15 cellular contexts compared by ENCODE assay signal in genomic region chr6:27758471-27758870, GRCh38.
A peak's percentile ranks its signal among the peaks of the same experiment; 100 is the strongest.
DNase-seq lines count a peak whose midpoint lies in the region; ATAC-seq and TF ChIP-seq lines count a peak whose summit lies in the region.
"Had no signal": no experiment of that assay in that cellular context is flagged by ENCODE, and none has a peak within 500 bp of the region (broad histone marks: within the 10 kb centered on the region; RNA-seq: fewer than 3 reads in every experiment).

No MANE protein-coding gene starts in this region.

- H3K79me2 ChIP-seq in Loucy (ENCODE audit: insufficient read depth, low read length) = peaks cover 16% of the 10 kb centered on the region; the same call in 1 of the 2 replicates

- peaks cover 3% of the 10 kb centered on the region; the same call in 1 of the 2 replicates for H3F3A ChIP-seq in Loucy (ENCODE audit: low read depth)

- ATAC-seq in activated CD4-positive, alpha-beta T cell treated with anti-CD3 and anti-CD28 coated beads for 36 hours = no peak
- no peak for ATAC-seq in psoas muscle
- ATAC-seq: left cardiac atrium had no signal

- H2AFZ ChIP-seq in Loucy (ENCODE audit: low read length) = no peak overlapping the region
- H2AFZ ChIP-seq in neuronal stem cell (ENCODE audit: low read length) = no peak overlapping the region

- H3K4ac ChIP-seq in neuronal stem cell (ENCODE audit: low read length) = no peak overlapping the region

- no peaks in the 10 kb centered on the region for H3K9me2 ChIP-seq in Loucy (replicated peaks; ENCODE audit: low read depth, low read length)

- no peaks in the 10 kb centered on the region for H4K20me1 ChIP-seq in Loucy (ENCODE audit: insufficient read depth, low read length, poor library complexity, severe bottlenecking)

- H3K36me3 Mint-ChIP-seq in activated CD4-positive, alpha-beta T cell treated with anti-CD3 and anti-CD28 coated beads for 36 hours (ENCODE audit: low read depth) = peaks cover 4% of the 10 kb centered on the region
- no peaks in the 10 kb centered on the region for H3K36me3 Mint-ChIP-seq in endothelial cell (ENCODE audit: low read depth, unreplicated experiment)

- H3K9me3 ChIP-seq in Loucy (ENCODE audit: insufficient read depth, low read depth, low read length) (no peaks in the 10 kb centered on the region), neuronal stem cell (replicated peaks in 1 of 2; ENCODE audit: control insufficient read depth in 2 of 2, insufficient read depth in 1 of 2, low read depth in 1 of 2, low read length in 2 of 2) (no peaks in the 10 kb centered on the region), psoas muscle (no peaks in the 10 kb centered on the region)
- H3K9me3 ChIP-seq: Caco-2, colonic mucosa, suprapubic skin had no signal

- H3K4me3 ChIP-seq in Loucy (ENCODE audit: low read length, poor library complexity, severe bottlenecking) = peak overlapping the region; percentile 79
- no peak overlapping the region for H3K4me3 ChIP-seq in neuronal stem cell (ENCODE audit: low read length in 2 of 2)
- H3K4me3 ChIP-seq in psoas muscle = no peak overlapping the region
- H3K4me3 ChIP-seq: suprapubic skin had no signal

- H2BK120ac ChIP-seq in neuronal stem cell (ENCODE audit: low read depth, low read length) = no peak overlapping the region

- H3K18ac ChIP-seq in neuronal stem cell (ENCODE audit: low read length) = peak overlapping the region; percentile 14

- no peak overlapping the region for H3K14ac ChIP-seq in neuronal stem cell (ENCODE audit: low read length)

- no peak overlapping the region for H3K27ac Mint-ChIP-seq in activated CD4-positive, alpha-beta T cell treated with anti-CD3 and anti-CD28 coated beads for 36 hours
- peak overlapping the region; percentile 75 for H3K27ac Mint-ChIP-seq in endothelial cell (ENCODE audit: unreplicated experiment)

- H3K27ac ChIP-seq in neuronal stem cell (replicated peaks; ENCODE audit: low read length) (no peak overlapping the region), psoas muscle (no peak overlapping the region)
- H3K27ac ChIP-seq: colonic mucosa, suprapubic skin had no signal

- intact Hi-C loops in activated CD4-positive, alpha-beta T cell treated with anti-CD3 and anti-CD28 coated beads for 36 hours (cut with DNase I, micrococcal nuclease) = no loop called here
- intact Hi-C loops in psoas muscle (cut with DNase I) = no loop called here

- H3K79me1 ChIP-seq in neuronal stem cell (ENCODE audit: low read depth, low read length) = no peaks in the 10 kb centered on the region

- H3K27me3 Mint-ChIP-seq in activated CD4-positive, alpha-beta T cell treated with anti-CD3 and anti-CD28 coated beads for 36 hours = no peaks in the 10 kb centered on the region
- H3K27me3 Mint-ChIP-seq in endothelial cell (ENCODE audit: unreplicated experiment) = peaks cover 3% of the 10 kb centered on the region

- no peak overlapping the region for H2BK12ac ChIP-seq in neuronal stem cell (ENCODE audit: low read length)

- H3K4me2 ChIP-seq in Loucy (ENCODE audit: low read depth, low read length, poor library complexity, severe bottlenecking) = peak overlapping the region; percentile 68
- H3K4me2 ChIP-seq in neuronal stem cell (ENCODE audit: insufficient read depth, low read length, poor library complexity, severe bottlenecking) = no peak overlapping the region

- no peak overlapping the region for H2BK15ac ChIP-seq in neuronal stem cell (ENCODE audit: low read length)

- H3K36me3 ChIP-seq in Loucy (ENCODE audit: insufficient read depth, low read length) (no peaks in the 10 kb centered on the region), neuronal stem cell (replicated peaks in 1 of 2; ENCODE audit: control insufficient read depth in 2 of 2, insufficient read depth in 2 of 2, low read length in 2 of 2) (no peaks in the 10 kb centered on the region), psoas muscle (ENCODE audit: insufficient read depth in 1 of 2, low read depth in 1 of 2) (no peaks in the 10 kb centered on the region)
- H3K36me3 ChIP-seq: colonic mucosa, suprapubic skin had no signal

- H3K23ac ChIP-seq in neuronal stem cell (ENCODE audit: low read depth, low read length, poor library complexity) = no peak overlapping the region

- H3K9me3 Mint-ChIP-seq in activated CD4-positive, alpha-beta T cell treated with anti-CD3 and anti-CD28 coated beads for 36 hours (ENCODE audit: low read depth) = no peaks in the 10 kb centered on the region
- no peaks in the 10 kb centered on the region for H3K9me3 Mint-ChIP-seq in endothelial cell (ENCODE audit: unreplicated experiment)

- H3K27me3 ChIP-seq in Loucy (ENCODE audit: insufficient read depth, low read length, poor library complexity, severe bottlenecking) (no peaks in the 10 kb centered on the region), neuronal stem cell (ENCODE audit: control insufficient read depth in 3 of 3, insufficient read depth in 3 of 3, low read depth in 1 of 3, low read length in 3 of 3) (peaks cover 0 to 28% (median 0%) of the 10 kb centered on the region in 3 experiments), psoas muscle (ENCODE audit: insufficient read depth in 3 of 3, low read length in 2 of 3) (peaks cover 0 to 54% (median 10%) of the 10 kb centered on the region in 3 donors)
- H3K27me3 ChIP-seq: colonic mucosa had no signal

- no peak for TF ChIP-seq CTCF in Loucy (conservative IDR thresholded peaks at IDR 0.05; ENCODE audit: low read length)
- TF ChIP-seq CTCF in endothelial cell (IDR thresholded peaks at IDR 0.05; ENCODE audit: unreplicated experiment) = no peak
- TF ChIP-seq CTCF in psoas muscle (IDR thresholded peaks at IDR 0.05) = no peak

- H3K4me1 ChIP-seq in Loucy (ENCODE audit: insufficient read depth, low read length, poor library complexity, severe bottlenecking) = peaks cover 42% of the 10 kb centered on the region
- H3K4me1 ChIP-seq in neuronal stem cell (ENCODE audit: control insufficient read depth in 2 of 2, insufficient read depth in 1 of 2, low read depth in 1 of 2, low read length in 2 of 2) = peaks cover 0 to 6% of the 10 kb centered on the region in 2 donors
- H3K4me1 ChIP-seq in psoas muscle = no peaks in the 10 kb centered on the region
- H3K4me1 ChIP-seq: Caco-2, colonic mucosa had no signal

- POLR2A ChIA-PET in activated CD4-positive, alpha-beta T cell treated with anti-CD3 and anti-CD28 coated beads for 36 hours (lab: Charles Lee) = no interaction called here

- no peak overlapping the region for H4K91ac ChIP-seq in neuronal stem cell (ENCODE audit: low read depth, low read length, poor library complexity)

- DNase-seq in activated CD4-positive, alpha-beta T cell treated with anti-CD3 and anti-CD28 coated beads for 36 hours = no peak
- no peak for DNase-seq in activated CD4-positive, alpha-beta T cell treated with anti-CD3 and anti-CD28 coated beads, Interleukin-2, amount 50 U/mL, for 48 hours
- no peak for DNase-seq in endothelial cell (ENCODE audit: low spot score)
- DNase-seq in neuronal stem cell (ENCODE audit: low spot score) = no peak
- DNase-seq in DMS153 (lab: John Stamatoyannopoulos, UW) = no peak
- DNase-seq in putamen (ENCODE audit: low spot score) = no peak
- no peak for DNase-seq in psoas muscle
- DNase-seq: activated T-cell treated with anti-CD3 and anti-CD28 coated beads for 4 hours, Caco-2, colonic mucosa, GF-D8, left cardiac atrium, NCI-H748 treated with DMSO at 0.1 percent for 48 hours had no signal

- no peak overlapping the region for H2BK5ac ChIP-seq in neuronal stem cell (ENCODE audit: low read length)

- no peak overlapping the region for H4K8ac ChIP-seq in neuronal stem cell (ENCODE audit: low read depth, low read length)

- CTCF ChIA-PET in activated CD4-positive, alpha-beta T cell treated with anti-CD3 and anti-CD28 coated beads for 36 hours (lab: Charles Lee) = interaction anchor here (0.8 to 8.6 kb wide), 3 partner anchors 13 to 581 kb away, joined by 4 to 60 read pairs (median 5); no protein-coding TSS in a partner anchor

- no peak overlapping the region for H2AK5ac ChIP-seq in neuronal stem cell (ENCODE audit: low read depth, low read length)

- H3K4me1 Mint-ChIP-seq in activated CD4-positive, alpha-beta T cell treated with anti-CD3 and anti-CD28 coated beads for 36 hours = peaks cover 42% of the 10 kb centered on the region
- H3K4me1 Mint-ChIP-seq in endothelial cell (ENCODE audit: unreplicated experiment) = peaks cover 37% of the 10 kb centered on the region

- WGBS in neuronal stem cell (ENCODE audit: extremely low coverage in 2 of 2, insufficient read length in 2 of 2, insufficient replicate concordance in 1 of 2), 2 donors = no CpG with 5 or more reads among the region's 10 CpGs
- 82 to 87% (median 86%) methylated on average over 10 of the region's 10 CpGs for WGBS in psoas muscle, 3 donors

- peak overlapping the region; percentile 86 for H3K4me3 Mint-ChIP-seq in activated CD4-positive, alpha-beta T cell treated with anti-CD3 and anti-CD28 coated beads for 36 hours
- no peak overlapping the region for H3K4me3 Mint-ChIP-seq in endothelial cell (ENCODE audit: unreplicated experiment)

- H3K9ac ChIP-seq in Loucy (ENCODE audit: low read depth, low read length, poor library complexity, severe bottlenecking) = peak overlapping the region; percentile 94
- H3K9ac ChIP-seq in neuronal stem cell (ENCODE audit: low read depth, low read length, poor library complexity) = no peak overlapping the region
